Comparison of ENCODE assay signal across 1 cellular context in genomic region chr11:72070486-72070885, GRCh38.
TF ChIP-seq lines count a peak whose summit lies in the region.

No MANE protein-coding gene starts in this region.

TF ChIP-seq in SK-N-SH treated with all-trans-retinoic acid at 6 μM for 48 hours, 23 proteins besides CTCF, POLR2A, EP300 and RAD21 (continued from another document):
- no peak for TF ChIP-seq CREB5 (CRISPR knock-in tag; IDR thresholded peaks at IDR 0.05; ENCODE audit: low read depth)
- no peak for TF ChIP-seq RARB (CRISPR knock-in tag; IDR thresholded peaks at IDR 0.05)
- TF ChIP-seq ZFP3 (CRISPR knock-in tag; IDR thresholded peaks at IDR 0.05): no peak
- no peak for TF ChIP-seq ZNF565 (CRISPR knock-in tag; conservative IDR thresholded peaks at IDR 0.05; ENCODE audit: low read depth)
- TF ChIP-seq ZNF8 (CRISPR knock-in tag; IDR thresholded peaks at IDR 0.05): no peak
- TF ChIP-seq CSDC2 (CRISPR knock-in tag; IDR thresholded peaks at IDR 0.05): no peak
- TF ChIP-seq ISL1 (CRISPR knock-in tag; IDR thresholded peaks at IDR 0.05): no peak
- no peak for TF ChIP-seq PATZ1 (CRISPR knock-in tag; IDR thresholded peaks at IDR 0.05; ENCODE audit: borderline replicate concordance)
- no peak for TF ChIP-seq CSRNP3 (CRISPR knock-in tag; IDR thresholded peaks at IDR 0.05)
- TF ChIP-seq GLIS3 (CRISPR knock-in tag; IDR thresholded peaks at IDR 0.05): no peak
- no peak for TF ChIP-seq TSHZ2 (CRISPR knock-in tag; IDR thresholded peaks at IDR 0.05)
- no peak for TF ChIP-seq ARNTL (CRISPR knock-in tag; IDR thresholded peaks at IDR 0.05; ENCODE audit: borderline replicate concordance, low read depth)
- no peak for TF ChIP-seq PPARA (CRISPR knock-in tag; IDR thresholded peaks at IDR 0.05; ENCODE audit: borderline replicate concordance)
- no peak for TF ChIP-seq SNAI2 (CRISPR knock-in tag; IDR thresholded peaks at IDR 0.05)
TF ChIP-seq in SK-N-SH treated with all-trans-retinoic acid at 6 μM for 48 hours: peak in this region for 0.
